Comparison of ENCODE assay signal across 29 cellular contexts in the genomic region with DNA sequence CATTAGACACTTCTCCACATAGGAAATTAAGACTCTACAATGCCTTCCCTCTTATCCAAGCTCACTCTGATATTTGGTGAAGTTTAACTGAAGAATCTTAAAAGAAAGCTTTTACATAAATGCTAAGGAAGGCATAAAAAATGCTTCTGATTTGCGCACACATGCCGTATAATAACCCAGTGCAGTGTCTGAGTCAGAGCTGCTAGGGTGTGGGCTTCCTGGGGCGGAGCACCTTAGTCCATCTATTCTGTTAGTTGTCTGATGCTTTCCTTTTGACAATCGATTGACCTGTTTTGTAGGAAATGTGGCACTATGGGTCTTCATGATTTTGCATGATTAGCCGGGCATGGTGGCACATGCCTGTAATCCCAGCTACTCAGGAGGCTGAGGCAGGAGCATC.
"Had no signal": no experiment of that assay in that cellular context is flagged by ENCODE, and none has a peak within 500 bp of the region (broad histone marks: within the 10 kb centered on the region; RNA-seq: fewer than 3 reads in every experiment).

No MANE protein-coding gene starts in this region.

- H3K27ac ChIP-seq: colonic mucosa, epithelial cell of prostate, heart right ventricle, left lung, ovary, psoas muscle, sigmoid colon, spleen, suprapubic skin, transverse colon, upper lobe of right lung, uterus had no signal

- H3K27me3 Mint-ChIP-seq: dendritic cell treated with granulocyte-macrophage colony-stimulating factor and Interleukin-4, amounts not matched to agents 40 ng/mL and 50 ng/mL, for 4 days had no signal

- H3K36me3 ChIP-seq: colonic mucosa, heart right ventricle, left lung, ovary, sigmoid colon, suprapubic skin, transverse colon, upper lobe of right lung, uterus had no signal

- H3K4me3 Mint-ChIP-seq: dendritic cell treated with granulocyte-macrophage colony-stimulating factor and Interleukin-4, amounts not matched to agents 40 ng/mL and 50 ng/mL, for 4 days; endodermal cell; naive thymus-derived CD8-positive, alpha-beta T cell; stimulated activated naive CD8-positive, alpha-beta T cell treated with anti-CD3 and anti-CD28 coated beads, Interleukin-15, amount 100 ng/mL, for 72 hours had no signal

- H3K4me1 ChIP-seq: colonic mucosa, heart right ventricle, left lung, psoas muscle, sigmoid colon, spleen, suprapubic skin, transverse colon, upper lobe of right lung, uterus had no signal

- H3K4me1 Mint-ChIP-seq: endodermal cell; naive thymus-derived CD8-positive, alpha-beta T cell; stimulated activated naive CD8-positive, alpha-beta T cell treated with anti-CD3 and anti-CD28 coated beads, Interleukin-15, amount 100 ng/mL, for 72 hours had no signal

- H3K9me3 Mint-ChIP-seq: dendritic cell treated with granulocyte-macrophage colony-stimulating factor and Interleukin-4, amounts not matched to agents 40 ng/mL and 50 ng/mL, for 4 days; endodermal cell; stimulated activated naive CD8-positive, alpha-beta T cell treated with anti-CD3 and anti-CD28 coated beads, Interleukin-15, amount 100 ng/mL, for 72 hours had no signal

- DNase-seq: colonic mucosa; effector CD8-positive, alpha-beta T cell; endodermal cell; foreskin fibroblast; glutamatergic neuron; heart right ventricle; hippocampal formation; left cardiac atrium; left lung; mesendoderm; midbrain; naive thymus-derived CD8-positive, alpha-beta T cell; occipital lobe; ovary; posterior cingulate gyrus; psoas muscle; right cardiac atrium; sigmoid colon; spleen; stimulated activated CD4-positive, alpha-beta T cell treated with anti-CD3 and anti-CD28 coated beads, Interleukin-2, amount 100 ng/mL, for 48 hours; stimulated activated naive CD4-positive, alpha-beta T cell; stimulated activated naive CD8-positive, alpha-beta T cell treated with anti-CD3 and anti-CD28 coated beads, Interleukin-15, amount 100 ng/mL, for 72 hours; transverse colon; upper lobe of right lung; uterus had no signal

- H3K9me3 ChIP-seq: colonic mucosa, heart right ventricle, left lung, ovary, psoas muscle, sigmoid colon, spleen, suprapubic skin, transverse colon, upper lobe of right lung, uterus had no signal

- H3K36me3 Mint-ChIP-seq: naive thymus-derived CD8-positive, alpha-beta T cell had no signal

- H3K27ac Mint-ChIP-seq: dendritic cell treated with granulocyte-macrophage colony-stimulating factor and Interleukin-4, amounts not matched to agents 40 ng/mL and 50 ng/mL, for 4 days; endodermal cell; naive thymus-derived CD8-positive, alpha-beta T cell; stimulated activated naive CD8-positive, alpha-beta T cell treated with anti-CD3 and anti-CD28 coated beads, Interleukin-15, amount 100 ng/mL, for 72 hours had no signal

- ATAC-seq: esophagus mucosa; heart right ventricle; left cardiac atrium; left lung; naive thymus-derived CD8-positive, alpha-beta T cell; psoas muscle; right cardiac atrium; stimulated activated naive CD8-positive, alpha-beta T cell treated with anti-CD3 and anti-CD28 coated beads, Interleukin-15, amount 100 ng/mL, for 72 hours; upper lobe of right lung had no signal

- H3K4me3 ChIP-seq: colonic mucosa, heart right ventricle, left lung, ovary, psoas muscle, sigmoid colon, spleen, suprapubic skin, transverse colon, upper lobe of right lung, uterus had no signal

- H3K27me3 ChIP-seq: colonic mucosa, heart right ventricle, left lung, ovary, sigmoid colon, spleen, suprapubic skin, transverse colon, upper lobe of right lung, uterus had no signal
